In genomic region chr17:80070375-80071115, GRCh38 we compare ENCODE assay signal across 12 cellular contexts. TPM values are rescaled to one million over a fixed set of nuclear protein-coding genes. Genes with fewer than 3 reads are reported as not detected.
A peak's percentile ranks its signal among the peaks of the same experiment; 100 is the strongest.
DNase-seq lines count a peak whose midpoint lies in the region; ATAC-seq and TF ChIP-seq lines count a peak whose summit lies in the region.
"Had no signal": no experiment of that assay in that cellular context is flagged by ENCODE, and none has a peak within 500 bp of the region (broad histone marks: within the 10 kb centered on the region; RNA-seq: fewer than 3 reads in every experiment).

No MANE protein-coding gene starts in this region.

- H3K4me3 ChIP-seq in body of pancreas = no peak overlapping the region
- peak overlapping the region; percentile 62 for H3K4me3 ChIP-seq in left ventricle myocardium inferior
- H3K4me3 ChIP-seq in rectal smooth muscle tissue (ENCODE audit: low read length) = peak overlapping the region; percentile 62

- ATAC-seq in body of pancreas (peak; percentile 3), HG03175 (IDR thresholded peaks at IDR 0.05; ENCODE audit: unreplicated experiment) (no peak)

- 51 to 71% methylated on average over 7 to 15 of the region's 15 CpGs for WGBS in body of pancreas, 2 donors

- no peaks in the 10 kb centered on the region for H3K36me3 ChIP-seq in body of pancreas (replicated peaks in 1 of 2; ENCODE audit: insufficient read depth in 1 of 2, low read depth in 2 of 2)
- H3K36me3 ChIP-seq in left ventricle myocardium inferior = no peaks in the 10 kb centered on the region
- no peaks in the 10 kb centered on the region for H3K36me3 ChIP-seq in rectal smooth muscle tissue (ENCODE audit: control insufficient read depth, insufficient read depth, low read length)

- TF ChIP-seq CTCF in body of pancreas (IDR thresholded peaks at IDR 0.05) (no peak), left ventricle myocardium inferior (IDR thresholded peaks at IDR 0.05; ENCODE audit: borderline replicate concordance) (no peak)

- no peak for TF ChIP-seq POLR2A in body of pancreas (IDR thresholded peaks at IDR 0.05)

- intact Hi-C loops in body of pancreas (cut with DNase I) = no loop called here
- intact Hi-C loops in left ventricle myocardium inferior (cut with micrococcal nuclease) = no loop called here

- H3K9me3 ChIP-seq in body of pancreas (no peaks in the 10 kb centered on the region), left ventricle myocardium inferior (replicated peaks) (no peaks in the 10 kb centered on the region)

- H3K4me1 ChIP-seq in body of pancreas = peaks cover 46% of the 10 kb centered on the region
- H3K4me1 ChIP-seq in left ventricle myocardium inferior = peaks cover 39% of the 10 kb centered on the region
- H3K4me1 ChIP-seq in rectal smooth muscle tissue (ENCODE audit: control insufficient read depth, insufficient read depth, low read length) = peaks cover 18% of the 10 kb centered on the region

- peak overlapping the region; percentile 86 to 93 (median 92) for H3K27ac ChIP-seq in body of pancreas
- H3K27ac ChIP-seq in left ventricle myocardium inferior (replicated peaks) = peak overlapping the region; percentile 89
- peak overlapping the region; percentile 84 for H3K27ac ChIP-seq in rectal smooth muscle tissue (ENCODE audit: low read depth, low read length)

- no peak overlapping the region for H3K9ac ChIP-seq in rectal smooth muscle tissue (ENCODE audit: low read length)

- H3K27me3 ChIP-seq in body of pancreas = no peaks in the 10 kb centered on the region
- H3K27me3 ChIP-seq in left ventricle myocardium inferior (ENCODE audit: low read depth) = no peaks in the 10 kb centered on the region
- no peaks in the 10 kb centered on the region for H3K27me3 ChIP-seq in rectal smooth muscle tissue (ENCODE audit: control insufficient read depth, insufficient read depth, low read length)

- DNase-seq in AG08395 (ENCODE audit: low spot score) = peak; percentile 28
- no peak for DNase-seq in body of pancreas
- no peak for DNase-seq in left ventricle myocardium inferior
- DNase-seq in NCI-H1105 treated with DMSO at 0.1 percent for 48 hours (lab: John Stamatoyannopoulos, UW) = no peak
- DNase-seq in COLO829 (ENCODE audit: low spot score) = no peak
- no peak for DNase-seq in NCI-H2029 (lab: John Stamatoyannopoulos, UW)
- DNase-seq: activated CD4-positive, alpha-beta T cell treated with anti-CD3 and anti-CD28 coated beads, Interleukin-2, amount 10 ng/mL, durations not matched to agents 24 days and 14 days; activated gamma-delta T cell treated with Interleukin-2 at 50 U/mL for 16 hours; nephron progenitor cell; stimulated activated naive CD4-positive, alpha-beta T cell had no signal

RNA-seq across cellular contexts. Expression of gene GAA, which starts 30.8 kb away (rescaled TPM):
- 10 to 100 TPM; 63.0 to 93.9 TPM for total RNA-seq in body of pancreas
- total RNA-seq in left ventricle myocardium inferior = 44.4 TPM

RNA-seq across cellular contexts. Expression of gene CCDC40, which starts 34.1 kb away (rescaled TPM):
- total RNA-seq in body of pancreas (10 to 100 TPM in 1 of 2 donors, 1 to 10 TPM in 1; 2.9 to 13.5 TPM), left ventricle myocardium inferior (7.7 TPM)

RNA-seq across cellular contexts. Expression of gene TBC1D16, which starts 34.9 kb away (rescaled TPM):
- total RNA-seq in body of pancreas = 10 to 100 TPM; 21.0 to 37.2 TPM
- 15.9 TPM for total RNA-seq in left ventricle myocardium inferior

Comparison
In these comparisons a context has a peak if more than half of its experiments do, and no peak if none do; other contexts are left out.
1. H3K4me3 ChIP-seq: peak in left ventricle myocardium inferior (single experiment) and rectal smooth muscle tissue (single experiment); none in body of pancreas (0 of 2).
2. Peak in every context shown above with its lines, with median percentiles within 50 percentile points of each other: H3K27ac ChIP-seq.